Comparison of ENCODE assay signal across 7 cellular contexts in genomic region chr19:43525836-43526771, GRCh38. TPM values are rescaled to one million over a fixed set of nuclear protein-coding genes. Genes with fewer than 3 reads are reported as not detected.
DNase-seq lines count a peak whose midpoint lies in the region; ATAC-seq and TF ChIP-seq lines count a peak whose summit lies in the region.

No MANE protein-coding gene starts in this region.

- H3K4me3 Mint-ChIP-seq in T-helper 17 cell (peak overlapping the region; percentile 93), endothelial cell (ENCODE audit: unreplicated experiment) (peak overlapping the region; percentile 95)
- H3K4me3 Mint-ChIP-seq in naive thymus-derived CD4-positive, alpha-beta T cell, result peak overlapping the region; percentile 78 to 94 (median 84)

- H3K9me3 ChIP-seq in T-helper 17 cell (ENCODE audit: control insufficient read depth, low read length, poor library complexity, severe bottlenecking), result no peaks in the 10 kb centered on the region
- H3K9me3 ChIP-seq in naive thymus-derived CD4-positive, alpha-beta T cell (ENCODE audit: control insufficient read depth in 2 of 3, low read length in 3 of 3), result no peaks in the 10 kb centered on the region
- no peaks in the 10 kb centered on the region for H3K9me3 ChIP-seq in uterus

- ATAC-seq in T-helper 17 cell (peak; percentile 29), HG02678 (IDR thresholded peaks at IDR 0.05; ENCODE audit: unreplicated experiment) (no peak)
- ATAC-seq in naive thymus-derived CD4-positive, alpha-beta T cell, result peak; percentile 23

- no peaks in the 10 kb centered on the region for H3K36me3 ChIP-seq in H7 (replicated peaks; ENCODE audit: control insufficient read depth, insufficient read depth, low read length)
- peaks cover 0 to 7% (median 0%) of the 10 kb centered on the region in 3 experiments for H3K36me3 ChIP-seq in naive thymus-derived CD4-positive, alpha-beta T cell (ENCODE audit: control insufficient read depth in 2 of 3, insufficient read depth in 3 of 3, low read length in 3 of 3)
- H3K36me3 ChIP-seq in uterus, result no peaks in the 10 kb centered on the region

- H3K27ac Mint-ChIP-seq in T-helper 17 cell, result peak overlapping the region; percentile 91
- no peak overlapping the region for H3K27ac Mint-ChIP-seq in endothelial cell (ENCODE audit: unreplicated experiment)
- H3K27ac Mint-ChIP-seq in naive thymus-derived CD4-positive, alpha-beta T cell, result peak overlapping the region; percentile 44 to 91 (median 83)

- DNase-seq in H7 (peak; percentile 64), T-helper 17 cell (no peak), endothelial cell (ENCODE audit: low spot score) (peak; percentile 34), uterus (peak in 1 of 2 donors; percentile 28), HuH-7.5 (ENCODE audit: low spot score) (no peak)
- peak in 6 of 9 donors; percentile 11 to 39 (median 26) for DNase-seq in naive thymus-derived CD4-positive, alpha-beta T cell

- peaks cover 23% of the 10 kb centered on the region for H3K27me3 ChIP-seq in H7 (ENCODE audit: control insufficient read depth, insufficient read depth, low read length)
- H3K27me3 ChIP-seq in naive thymus-derived CD4-positive, alpha-beta T cell (ENCODE audit: control insufficient read depth in 2 of 2, insufficient read depth in 2 of 2, low read length in 2 of 2), result no peaks in the 10 kb centered on the region
- no peaks in the 10 kb centered on the region for H3K27me3 ChIP-seq in uterus

- peak overlapping the region; percentile 81 for H3K27ac ChIP-seq in naive thymus-derived CD4-positive, alpha-beta T cell (ENCODE audit: low read depth, low read length)
- H3K27ac ChIP-seq in uterus, result peak overlapping the region; percentile 82 to 84

- CTCF ChIA-PET in naive thymus-derived CD4-positive, alpha-beta T cell (lab: Charles Lee), result interaction anchor here (1.6 to 11.4 kb wide), 3 partner anchors 62 to 87 kb away, joined by 3 to 250 read pairs (median 11); no protein-coding TSS in a partner anchor

- POLR2A ChIA-PET in naive thymus-derived CD4-positive, alpha-beta T cell (lab: Charles Lee), result interaction anchor here (0.8 to 2.4 kb wide), 6 partner anchors 11 to 143 kb away, joined by 3 to 15 read pairs (median 3); partner anchors contain the start of gene XRCC1

- H3K36me3 Mint-ChIP-seq in T-helper 17 cell (ENCODE audit: low read depth) (no peaks in the 10 kb centered on the region), endothelial cell (ENCODE audit: low read depth, unreplicated experiment) (no peaks in the 10 kb centered on the region)
- peaks cover 0 to 5% (median 0%) of the 10 kb centered on the region in 5 donors for H3K36me3 Mint-ChIP-seq in naive thymus-derived CD4-positive, alpha-beta T cell

- H3K4me1 ChIP-seq in naive thymus-derived CD4-positive, alpha-beta T cell (ENCODE audit: control insufficient read depth in 2 of 2, insufficient read depth in 2 of 2, low read length in 2 of 2), result peaks cover 14 to 24% of the 10 kb centered on the region in 2 donors
- no peaks in the 10 kb centered on the region for H3K4me1 ChIP-seq in uterus

- H3K4me1 Mint-ChIP-seq in T-helper 17 cell (peaks cover 27% of the 10 kb centered on the region), endothelial cell (ENCODE audit: unreplicated experiment) (peaks cover 9% of the 10 kb centered on the region)
- H3K4me1 Mint-ChIP-seq in naive thymus-derived CD4-positive, alpha-beta T cell, result peaks cover 18 to 38% (median 25%) of the 10 kb centered on the region in 7 donors

- no peak for TF ChIP-seq POLR2A in uterus (IDR thresholded peaks at IDR 0.05)

- no peaks in the 10 kb centered on the region for H3K9me3 Mint-ChIP-seq in endothelial cell (ENCODE audit: unreplicated experiment)
- no peaks in the 10 kb centered on the region for H3K9me3 Mint-ChIP-seq in naive thymus-derived CD4-positive, alpha-beta T cell

- H3K4me3 ChIP-seq in H7 (ENCODE audit: insufficient read depth, low read depth, low read length) (peak overlapping the region; percentile 71), uterus (peak overlapping the region; percentile 68 to 90)
- H3K4me3 ChIP-seq in naive thymus-derived CD4-positive, alpha-beta T cell (ENCODE audit: low read length), result peak overlapping the region; percentile 75

- intact Hi-C loops in naive thymus-derived CD4-positive, alpha-beta T cell (cut with micrococcal nuclease), result loop anchor here (1.0 to 10.0 kb wide), 4 partner anchors 7 to 259 kb away; partner anchors contain the start of genes ZNF575 (in 2 of the 2) and KCNN4 (in 1 of the 2)
- intact Hi-C loops in uterus (cut with DNase I; ENCODE audit: low total_unique reads), result no loop called here

- no peak for TF ChIP-seq CTCF in endothelial cell (IDR thresholded peaks at IDR 0.05; ENCODE audit: unreplicated experiment)
- TF ChIP-seq CTCF in uterus (IDR thresholded peaks at IDR 0.05), result no peak

- H3K27me3 Mint-ChIP-seq in T-helper 17 cell, result no peaks in the 10 kb centered on the region
- H3K27me3 Mint-ChIP-seq in endothelial cell (ENCODE audit: unreplicated experiment), result peaks cover 5% of the 10 kb centered on the region
- H3K27me3 Mint-ChIP-seq in naive thymus-derived CD4-positive, alpha-beta T cell, result no peaks in the 10 kb centered on the region

RNA-seq across cellular contexts. Expression of gene ETHE1, which starts 0.9 kb away (rescaled TPM):
- total RNA-seq in H7 (2014; rRNA removed; shearing (Covaris generic)), result 15.0 and 17.0 TPM in 2 replicates
- total RNA-seq in T-helper 17 cell (10 to 100 TPM; 21.0 to 30.3 TPM), endothelial cell (ENCODE audit: unreplicated experiment) (42.9 TPM), uterus (10 to 100 TPM in 2 of 4 donors, 1 to 10 TPM in 1, under 1 TPM in 1; 0.77 to 29.0 (median 12.5) TPM)
- total RNA-seq in naive thymus-derived CD4-positive, alpha-beta T cell, result 10 to 100 TPM; 20.3 to 58.6 (median 23.9) TPM
- polyA plus RNA-seq in naive thymus-derived CD4-positive, alpha-beta T cell, result 10 to 100 TPM; 58.0 to 59.3 TPM

RNA-seq across cellular contexts. Expression of gene ZNF575, which starts 6.9 kb away (rescaled TPM):
- total RNA-seq in H7 (2014; rRNA removed; shearing (Covaris generic)), result not detected in 2 replicates
- total RNA-seq in T-helper 17 cell (1 to 10 TPM; 4.0 to 4.3 TPM), endothelial cell (ENCODE audit: unreplicated experiment) (2.3 TPM), uterus (1 to 10 TPM in 1 of 4 donors, under 1 TPM in 1, not detected in 2; 0.21 to 2.8 TPM)
- 10 to 100 TPM in 2 of 5 experiments, 1 to 10 TPM in 3; 4.5 to 10.7 (median 5.6) TPM for total RNA-seq in naive thymus-derived CD4-positive, alpha-beta T cell
- 1 to 10 TPM; 2.7 to 3.5 TPM for polyA plus RNA-seq in naive thymus-derived CD4-positive, alpha-beta T cell

RNA-seq across cellular contexts. Expression of gene PHLDB3, which starts 21.6 kb away (rescaled TPM):
- total RNA-seq in H7 (2014; rRNA removed; shearing (Covaris generic)), result 3.5 and 7.9 TPM in 2 replicates
- total RNA-seq in T-helper 17 cell, result 10 to 100 TPM; 24.2 to 40.5 TPM
- total RNA-seq in endothelial cell (ENCODE audit: unreplicated experiment), result 9.6 TPM
- 10 to 100 TPM; 24.5 to 98.8 (median 43.3) TPM for total RNA-seq in naive thymus-derived CD4-positive, alpha-beta T cell
- 1 to 10 TPM; 4.5 to 6.5 TPM for polyA plus RNA-seq in naive thymus-derived CD4-positive, alpha-beta T cell
- total RNA-seq in uterus, result 10 to 100 TPM in 2 of 4 donors, under 1 TPM in 2; 0.51 to 27.1 (median 6.1) TPM

RNA-seq across cellular contexts. Expression of gene XRCC1, which starts 49.2 kb away (rescaled TPM):
- 44.9 and 58.8 TPM in 2 replicates for total RNA-seq in H7 (2014; rRNA removed; shearing (Covaris generic))
- 10 to 100 TPM; 37.9 to 38.9 TPM for total RNA-seq in T-helper 17 cell
- 45.1 TPM for total RNA-seq in endothelial cell (ENCODE audit: unreplicated experiment)
- 10 to 100 TPM; 32.0 to 36.1 (median 35.4) TPM for total RNA-seq in naive thymus-derived CD4-positive, alpha-beta T cell
- polyA plus RNA-seq in naive thymus-derived CD4-positive, alpha-beta T cell, result 10 to 100 TPM; 27.2 to 34.8 TPM
- 10 to 100 TPM; 22.7 to 53.2 (median 30.7) TPM for total RNA-seq in uterus

RNA-seq across cellular contexts. Expression of gene PINLYP, which starts 49.5 kb away (rescaled TPM):
- 4.9 and 6.2 TPM in 2 replicates for total RNA-seq in H7 (2014; rRNA removed; shearing (Covaris generic))
- total RNA-seq in T-helper 17 cell, result 1 to 10 TPM in 1 of 2 donors, under 1 TPM in 1; 0.52 to 1.5 TPM
- total RNA-seq in endothelial cell (ENCODE audit: unreplicated experiment), result 3.4 TPM
- total RNA-seq in naive thymus-derived CD4-positive, alpha-beta T cell, result 1 to 10 TPM in 2 of 5 experiments, under 1 TPM in 3; 0.27 to 5.8 (median 0.59) TPM
- polyA plus RNA-seq in naive thymus-derived CD4-positive, alpha-beta T cell, result under 1 TPM in 1 of 2 donors, not detected in 1; 0.49 TPM
- total RNA-seq in uterus, result 10 to 100 TPM in 3 of 4 donors, 1 to 10 TPM in 1; 4.6 to 46.5 (median 10.3) TPM

Comparison
In these comparisons a context has a peak if more than half of its experiments do, and no peak if none do; other contexts are left out.
1. DNase-seq: peak in H7 (single experiment), endothelial cell (single experiment) and naive thymus-derived CD4-positive, alpha-beta T cell (6 of 9); none in T-helper 17 cell (0 of 3) and HuH-7.5 (single experiment).
2. Peak in every context shown above with its lines, with median percentiles within 50 percentile points of each other: H3K4me3 ChIP-seq and H3K4me3 Mint-ChIP-seq.